Comparison of ENCODE assay signal across 20 cellular contexts in the genomic region with DNA sequence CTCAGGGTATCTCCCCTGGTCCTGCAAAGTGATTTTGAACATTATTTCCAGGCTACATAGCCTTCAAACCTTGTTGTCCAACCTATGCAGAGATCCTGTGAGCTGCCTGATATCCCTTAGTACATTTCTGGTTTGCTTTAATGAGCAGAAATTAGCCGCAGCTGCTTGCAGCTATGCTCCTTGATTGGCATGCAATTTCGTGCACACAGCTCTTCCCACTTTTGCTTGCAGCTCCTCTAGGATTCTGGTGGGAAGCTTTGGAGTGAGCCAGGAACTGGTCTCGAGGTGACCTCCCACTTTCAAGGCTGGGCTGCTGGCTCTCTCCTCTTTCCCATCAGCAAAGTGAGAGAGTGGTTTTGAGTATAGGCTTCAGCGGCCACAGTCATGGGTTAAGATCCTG.
"Had no signal": no experiment of that assay in that cellular context is flagged by ENCODE, and none has a peak within 500 bp of the region (broad histone marks: within the 10 kb centered on the region; RNA-seq: fewer than 3 reads in every experiment).

No MANE protein-coding gene starts in this region.

- DNase-seq: KBM-7; MV-4-11; NCI-H1048; NCI-H1105; NCI-H1417; NCI-H146; NCI-H1694 treated with DMSO at 0.1 percent for 48 hours; NCI-H1930; NCI-H2081; NCI-H2107; NCI-H2227 treated with DMSO at 0.1 percent for 48 hours; NCI-H524; NCI-H526 treated with DMSO at 0.1 percent for 48 hours; NCI-H748 treated with DMSO at 0.1 percent for 48 hours; NK-92 treated with Interleukin-12 subunit alpha and Interleukin-12 subunit beta, amount 100 ng/mL, for 24 hours; PC-3; Right ventricle myocardium superior; SIG-M5 had no signal

- H3K4me3 ChIP-seq: SJSA1, SK-N-MC had no signal

- H3K9me3 ChIP-seq: SJSA1 had no signal

- H3K4me1 ChIP-seq: SJSA1 had no signal

- H3K36me3 ChIP-seq: SJSA1 had no signal

- H3K27ac ChIP-seq: SJSA1, SK-N-MC had no signal
